22 cellular contexts compared by ENCODE assay signal in the genomic region with DNA sequence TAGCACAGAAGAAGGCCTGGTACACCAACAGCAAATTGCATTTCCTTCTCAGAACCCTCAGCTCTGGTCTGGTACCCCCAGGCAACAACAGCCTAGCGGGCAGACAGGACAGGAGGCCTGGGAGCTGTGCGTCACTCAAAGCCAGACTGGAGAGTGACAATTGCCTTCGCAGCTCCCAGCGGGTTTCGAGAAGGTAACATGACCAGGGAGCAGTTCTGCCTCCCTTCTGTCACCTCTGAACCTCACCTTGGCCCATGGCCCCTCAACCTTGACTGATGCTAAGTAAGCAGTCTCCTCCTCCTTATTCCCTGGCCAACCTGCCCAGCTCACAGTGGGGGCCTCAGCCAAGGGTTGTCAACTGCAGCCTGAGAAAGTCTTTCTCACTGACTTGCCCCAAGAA.
"Had no signal": no experiment of that assay in that cellular context is flagged by ENCODE, and none has a peak within 500 bp of the region (broad histone marks: within the 10 kb centered on the region; RNA-seq: fewer than 3 reads in every experiment).

No MANE protein-coding gene starts in this region.

- H3K36me3 Mint-ChIP-seq: naive thymus-derived CD4-positive, alpha-beta T cell; stimulated activated memory B cell treated with anti-CD40 and anti-IgM and Interleukin-4, amounts not matched to agents 10 μg/mL and 1 μg/mL and 100 μg/mL, for 72 hours had no signal

- ATAC-seq: foreskin keratinocyte; left cardiac atrium; left ventricle myocardium superior; naive thymus-derived CD4-positive, alpha-beta T cell; pancreas; right cardiac atrium; stimulated activated memory B cell treated with anti-CD40 and anti-IgM and Interleukin-4, amounts not matched to agents 10 μg/mL and 1 μg/mL and 100 μg/mL, for 72 hours; upper lobe of right lung had no signal

- DNase-seq: colonic mucosa; effector CD4-positive, alpha-beta T cell; endodermal cell; erythroblast; foreskin keratinocyte; kidney; left cardiac atrium; left ventricle myocardium superior; mesendoderm; naive thymus-derived CD4-positive, alpha-beta T cell; occipital lobe; pancreas; right cardiac atrium; stimulated activated CD4-positive, alpha-beta T cell treated with anti-CD3 and anti-CD28 coated beads, Interleukin-4, amount 100 ng/mL, for 1 hour; testis; upper lobe of right lung had no signal

- H3K9me3 Mint-ChIP-seq: endodermal cell; naive thymus-derived CD4-positive, alpha-beta T cell; stimulated activated memory B cell treated with anti-CD40 and anti-IgM and Interleukin-4, amounts not matched to agents 10 μg/mL and 1 μg/mL and 100 μg/mL, for 72 hours; stimulated activated naive CD8-positive, alpha-beta T cell treated with anti-CD3 and anti-CD28 coated beads, Interleukin-15, Interleukin-2, amounts not matched to agents 100 ng/mL and 50 ng/mL, for 24 hours had no signal

- H3K4me3 Mint-ChIP-seq: endodermal cell; naive thymus-derived CD4-positive, alpha-beta T cell; stimulated activated memory B cell treated with anti-CD40 and anti-IgM and Interleukin-4, amounts not matched to agents 10 μg/mL and 1 μg/mL and 100 μg/mL, for 72 hours; stimulated activated naive CD8-positive, alpha-beta T cell treated with anti-CD3 and anti-CD28 coated beads, Interleukin-15, Interleukin-2, amounts not matched to agents 100 ng/mL and 50 ng/mL, for 24 hours had no signal

- H3K27ac ChIP-seq: colonic mucosa, foreskin keratinocyte, pancreas, testis, upper lobe of right lung, vagina had no signal

- H3K36me3 ChIP-seq: colonic mucosa, pancreas, tibial nerve, upper lobe of right lung, vagina had no signal

- H3K27me3 ChIP-seq: colonic mucosa, foreskin keratinocyte, pancreas, testis, tibial nerve, upper lobe of right lung, vagina had no signal

- H3K4me1 Mint-ChIP-seq: endodermal cell; stimulated activated memory B cell treated with anti-CD40 and anti-IgM and Interleukin-4, amounts not matched to agents 10 μg/mL and 1 μg/mL and 100 μg/mL, for 72 hours had no signal

- H3K27ac Mint-ChIP-seq: endodermal cell; naive thymus-derived CD4-positive, alpha-beta T cell; progenitor cell of endocrine pancreas; stimulated activated memory B cell treated with anti-CD40 and anti-IgM and Interleukin-4, amounts not matched to agents 10 μg/mL and 1 μg/mL and 100 μg/mL, for 72 hours; stimulated activated naive CD8-positive, alpha-beta T cell treated with anti-CD3 and anti-CD28 coated beads, Interleukin-15, Interleukin-2, amounts not matched to agents 100 ng/mL and 50 ng/mL, for 24 hours had no signal

- H3K4me3 ChIP-seq: colonic mucosa, lung, pancreas, testis, tibial nerve, upper lobe of right lung, vagina had no signal

- H3K4me1 ChIP-seq: pancreas, upper lobe of right lung had no signal

- H3K9me3 ChIP-seq: colonic mucosa, pancreas, testis, tibial nerve, upper lobe of right lung, vagina had no signal
